In genomic region chr6:69732045-69732444, GRCh38 we compare ENCODE assay signal across 13 cellular contexts.
"Had no signal": no experiment of that assay in that cellular context is flagged by ENCODE, and none has a peak within 500 bp of the region (broad histone marks: within the 10 kb centered on the region; RNA-seq: fewer than 3 reads in every experiment).

No MANE protein-coding gene starts in this region.

- H3K4me3 ChIP-seq: lower lobe of right lung, tibial nerve had no signal

- DNase-seq: activated CD8-positive, alpha-beta T cell treated with anti-CD3 and anti-CD28 coated beads, Interleukin-2, amount 10 ng/mL, durations not matched to agents 7 days and 5 days; activated effector memory CD4-positive, alpha-beta T cell treated with Interleukin-2 at 50 U/mL for 16 hours; activated naive CD4-positive, alpha-beta T cell treated with anti-CD3 and anti-CD28 coated beads, Interleukin-2, amount 10 ng/mL, durations not matched to agents 7 days and 5 days; activated naive CD8-positive, alpha-beta T cell treated with anti-CD3 and anti-CD28 coated beads, Interleukin-2, amount 50 U/mL, for 24 hours; activated T-cell treated with anti-CD3 and anti-CD28 coated beads, Interleukin-2, amount 50 U/mL, for 24 hours; effector memory CD4-positive, alpha-beta T cell; left cardiac atrium; lower lobe of right lung; stimulated activated naive CD8-positive, alpha-beta T cell treated with anti-CD3 and anti-CD28 coated beads, Interleukin-15, Interleukin-2, amounts not matched to agents 100 U/mL and 50 U/mL, for 24 hours; T1000 had no signal

- H3K9me3 ChIP-seq: lower lobe of right lung, neutrophil, tibial nerve had no signal

- H3K27ac ChIP-seq: lower lobe of right lung, neutrophil, tibial nerve had no signal

- H3K4me1 ChIP-seq: lower lobe of right lung, tibial nerve had no signal

- H3K27me3 ChIP-seq: neutrophil, tibial nerve had no signal

- ATAC-seq: activated CD8-positive, alpha-beta T cell treated with anti-CD3 and anti-CD28 coated beads, Interleukin-2, amount 10 ng/mL, durations not matched to agents 7 days and 5 days; activated naive CD8-positive, alpha-beta T cell treated with anti-CD3 and anti-CD28 coated beads, Interleukin-2, amount 50 U/mL, for 24 hours; left cardiac atrium; lower lobe of right lung; natural killer cell treated with Interleukin-12 subunit alpha and Interleukin-12 subunit beta and Interleukin-15 and Interleukin-18, amount 100 ng/mL, for 72 hours; stimulated activated naive CD8-positive, alpha-beta T cell treated with anti-CD3 and anti-CD28 coated beads, Interleukin-15, Interleukin-2, amounts not matched to agents 100 U/mL and 50 U/mL, for 24 hours had no signal
